ENCODE assay signal across 19 cellular contexts in genomic region chr11:109772846-109773400, GRCh38.
A peak's percentile ranks its signal among the peaks of the same experiment; 100 is the strongest.
DNase-seq lines count a peak whose midpoint lies in the region; ATAC-seq and TF ChIP-seq lines count a peak whose summit lies in the region.
"Had no signal": no experiment of that assay in that cellular context is flagged by ENCODE, and none has a peak within 500 bp of the region (broad histone marks: within the 10 kb centered on the region; RNA-seq: fewer than 3 reads in every experiment).

No MANE protein-coding gene starts in this region.

- H3K4me1 ChIP-seq in BE2C (peaks cover 14% of the 10 kb centered on the region), right atrium auricular region (no peaks in the 10 kb centered on the region)
- H3K4me1 ChIP-seq: A549, breast epithelium, left ventricle myocardium inferior, testis had no signal

- no peak overlapping the region for H3K27ac ChIP-seq in right atrium auricular region
- H3K27ac ChIP-seq: A549, breast epithelium, left ventricle myocardium inferior, testis had no signal

- no peaks in the 10 kb centered on the region for H3K9me3 ChIP-seq in BE2C
- H3K9me3 ChIP-seq in right atrium auricular region = no peaks in the 10 kb centered on the region
- H3K9me3 ChIP-seq: A549, breast epithelium, left ventricle myocardium inferior, testis had no signal

- no peak for ATAC-seq in GM18519 (IDR thresholded peaks at IDR 0.05; ENCODE audit: low FRiP score, unreplicated experiment)
- ATAC-seq: A549; effector memory CD8-positive, alpha-beta T cell; naive thymus-derived CD4-positive, alpha-beta T cell; T-helper 17 cell had no signal

- H3K36me3 ChIP-seq in BE2C (no peaks in the 10 kb centered on the region), right atrium auricular region (no peaks in the 10 kb centered on the region)
- H3K36me3 ChIP-seq: breast epithelium, left ventricle myocardium inferior had no signal

- H3K4me3 ChIP-seq in BE2C (ENCODE audit: low read depth, low read length) = no peak overlapping the region
- no peak overlapping the region for H3K4me3 ChIP-seq in right atrium auricular region
- H3K4me3 ChIP-seq: A549, breast epithelium, left ventricle myocardium inferior, testis had no signal

- TF ChIP-seq CTCF in BE2C (IDR thresholded peaks at IDR 0.05; ENCODE audit: low read depth, low read length) (no peak), right atrium auricular region (IDR thresholded peaks at IDR 0.05) (no peak)

- DNase-seq in BE2C (peak; percentile 67), NCI-H1417 treated with DMSO at 0.1 percent for 48 hours (lab: John Stamatoyannopoulos, UW) (peak; percentile 97), NCI-H446 (lab: John Stamatoyannopoulos, UW) (peak; percentile 57 to 85), cerebellar nuclear complex (lab: John Stamatoyannopoulos, UW) (peak; percentile 87 to 88), foreskin melanocyte (no peak), nucleus accumbens (lab: John Stamatoyannopoulos, UW) (no peak), right atrium auricular region (ENCODE audit: low spot score) (no peak)
- DNase-seq: activated CD4-positive, alpha-beta T cell treated with anti-CD3 and anti-CD28 coated beads for 4 hours; CD8-positive, alpha-beta memory T cell; effector memory CD8-positive, alpha-beta T cell; KG1; left ventricle myocardium inferior; naive thymus-derived CD4-positive, alpha-beta T cell; stimulated activated CD4-positive, alpha-beta T cell treated with anti-CD3 and anti-CD28 coated beads, Interleukin-1b, Interleukin-23, amount 100 ng/mL, for 48 hours; T-helper 17 cell; testis had no signal

- no peaks in the 10 kb centered on the region for H3K27me3 ChIP-seq in BE2C
- no peaks in the 10 kb centered on the region for H3K27me3 ChIP-seq in right atrium auricular region
- H3K27me3 ChIP-seq: breast epithelium, testis had no signal

Comparison
In these comparisons a context has a peak if more than half of its experiments do, and no peak if none do; other contexts are left out.
1. DNase-seq: peak in BE2C (single experiment), NCI-H1417 treated with DMSO at 0.1 percent for 48 hours (single experiment), NCI-H446 (2 of 2) and cerebellar nuclear complex (2 of 2); none in foreskin melanocyte (single experiment), nucleus accumbens (0 of 56) and right atrium auricular region (single experiment).